In the genomic region with DNA sequence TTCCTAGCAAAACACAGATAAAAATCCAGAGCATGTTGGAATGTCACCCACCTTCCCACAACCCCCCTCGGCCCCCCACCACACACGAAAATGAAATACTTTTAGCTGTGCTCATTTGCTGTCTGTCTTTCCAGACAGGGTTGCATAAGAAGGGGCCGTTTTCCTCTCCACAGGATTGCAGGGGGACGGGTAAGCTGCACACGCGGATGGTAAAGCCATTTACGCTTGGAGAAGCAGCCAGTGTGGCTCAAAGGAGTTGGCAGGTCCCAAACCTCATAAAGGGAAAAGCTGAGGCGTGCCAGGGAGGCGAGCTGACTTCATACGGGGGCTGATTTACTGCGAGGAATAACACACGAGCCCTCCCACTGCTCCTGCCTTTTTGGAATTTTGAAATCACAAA, we compare ENCODE assay signal across 14 cellular contexts. TPM values are rescaled to one million over a fixed set of nuclear protein-coding genes. Genes with fewer than 3 reads are reported as not detected.
DNase-seq lines count a peak whose midpoint lies in the region; ATAC-seq, FAIRE-seq and TF ChIP-seq lines count a peak whose summit lies in the region.
"Had no signal": no experiment of that assay in that cellular context is flagged by ENCODE, and none has a peak within 500 bp of the region (broad histone marks: within the 10 kb centered on the region; RNA-seq: fewer than 3 reads in every experiment).

No MANE protein-coding gene starts in this region.

- H3K9me3 ChIP-seq in esophagus muscularis mucosa = no peaks in the 10 kb centered on the region
- no peaks in the 10 kb centered on the region for H3K9me3 ChIP-seq in CD8-positive, alpha-beta memory T cell (ENCODE audit: low read length)
- H3K9me3 ChIP-seq in CD4-positive, alpha-beta T cell (ENCODE audit: control insufficient read depth, low read length) = no peaks in the 10 kb centered on the region

- H3K4me3 ChIP-seq in esophagus muscularis mucosa = no peak overlapping the region
- no peak overlapping the region for H3K4me3 ChIP-seq in CD8-positive, alpha-beta memory T cell (ENCODE audit: low read length)
- H3K4me3 ChIP-seq: skin epidermis had no signal

- H3K4me1 Mint-ChIP-seq in CD8-positive, alpha-beta memory T cell = no peaks in the 10 kb centered on the region
- H3K4me1 Mint-ChIP-seq in activated CD4-positive, alpha-beta memory T cell treated with anti-CD3 and anti-CD28 coated beads, Interleukin-2, amount 10 ng/mL, durations not matched to agents 7 days and 5 days = no peaks in the 10 kb centered on the region
- no peaks in the 10 kb centered on the region for H3K4me1 Mint-ChIP-seq in CD14-positive monocyte
- no peaks in the 10 kb centered on the region for H3K4me1 Mint-ChIP-seq in CD4-positive, alpha-beta T cell (ENCODE audit: low read depth)
- H3K4me1 Mint-ChIP-seq: activated CD4-positive, alpha-beta T cell treated with anti-CD3 and anti-CD28 coated beads, Interleukin-2, amount 10 ng/mL, durations not matched to agents 7 days and 5 days; H9 had no signal

- FAIRE-seq in HTR-8/SVneo (lab: Jason Lieb, UNC) = peak; percentile 85
- FAIRE-seq: D721Med had no signal

- 45% methylated on average over 8 of the region's 12 CpGs for WGBS in esophagus muscularis mucosa

- H3K4me1 ChIP-seq in esophagus muscularis mucosa = peaks cover 0 to 9% (median under 1%) of the 10 kb centered on the region in 4 donors
- no peaks in the 10 kb centered on the region for H3K4me1 ChIP-seq in CD8-positive, alpha-beta memory T cell (ENCODE audit: insufficient read depth, low read length)

- H3K27ac ChIP-seq in esophagus muscularis mucosa (replicated peaks in 1 of 4) = peak overlapping the region; percentile 18 to 36 (median 26)
- H3K27ac ChIP-seq in CD8-positive, alpha-beta memory T cell (ENCODE audit: low read depth, low read length) = no peak overlapping the region
- no peak overlapping the region for H3K27ac ChIP-seq in CD4-positive, alpha-beta T cell (ENCODE audit: low read depth, low read length)

- no peak for ATAC-seq in CD4-positive, alpha-beta T cell (ENCODE audit: poor library complexity)

- POLR2A ChIA-PET in CD8-positive, alpha-beta memory T cell (lab: Charles Lee) = no interaction called here
- POLR2A ChIA-PET in activated CD4-positive, alpha-beta memory T cell treated with anti-CD3 and anti-CD28 coated beads, Interleukin-2, amount 10 ng/mL, durations not matched to agents 7 days and 5 days (lab: Charles Lee) = no interaction called here
- POLR2A ChIA-PET in CD4-positive, alpha-beta T cell (lab: Charles Lee) = no interaction called here

- H3K27ac Mint-ChIP-seq in CD8-positive, alpha-beta memory T cell = no peak overlapping the region
- no peak overlapping the region for H3K27ac Mint-ChIP-seq in activated CD4-positive, alpha-beta memory T cell treated with anti-CD3 and anti-CD28 coated beads, Interleukin-2, amount 10 ng/mL, durations not matched to agents 7 days and 5 days
- no peak overlapping the region for H3K27ac Mint-ChIP-seq in CD14-positive monocyte
- no peak overlapping the region for H3K27ac Mint-ChIP-seq in CD4-positive, alpha-beta T cell
- H3K27ac Mint-ChIP-seq: activated CD4-positive, alpha-beta T cell treated with anti-CD3 and anti-CD28 coated beads, Interleukin-2, amount 10 ng/mL, durations not matched to agents 7 days and 5 days had no signal

- no peak overlapping the region for H3K4me3 Mint-ChIP-seq in CD8-positive, alpha-beta memory T cell
- H3K4me3 Mint-ChIP-seq in activated CD4-positive, alpha-beta memory T cell treated with anti-CD3 and anti-CD28 coated beads, Interleukin-2, amount 10 ng/mL, durations not matched to agents 7 days and 5 days = no peak overlapping the region
- no peak overlapping the region for H3K4me3 Mint-ChIP-seq in CD14-positive monocyte
- H3K4me3 Mint-ChIP-seq in CD4-positive, alpha-beta T cell = no peak overlapping the region
- H3K4me3 Mint-ChIP-seq: activated CD4-positive, alpha-beta T cell treated with anti-CD3 and anti-CD28 coated beads, Interleukin-2, amount 10 ng/mL, durations not matched to agents 7 days and 5 days; H9 had no signal

- no peaks in the 10 kb centered on the region for H3K36me3 ChIP-seq in esophagus muscularis mucosa
- H3K36me3 ChIP-seq in CD8-positive, alpha-beta memory T cell (ENCODE audit: insufficient read depth, low read length) = no peaks in the 10 kb centered on the region

- no peaks in the 10 kb centered on the region for H3K36me3 Mint-ChIP-seq in CD8-positive, alpha-beta memory T cell
- no peaks in the 10 kb centered on the region for H3K36me3 Mint-ChIP-seq in activated CD4-positive, alpha-beta memory T cell treated with anti-CD3 and anti-CD28 coated beads, Interleukin-2, amount 10 ng/mL, durations not matched to agents 7 days and 5 days (ENCODE audit: low read depth)
- no peaks in the 10 kb centered on the region for H3K36me3 Mint-ChIP-seq in CD14-positive monocyte
- H3K36me3 Mint-ChIP-seq in CD4-positive, alpha-beta T cell (ENCODE audit: low read depth) = no peaks in the 10 kb centered on the region

- CTCF ChIA-PET in CD8-positive, alpha-beta memory T cell (lab: Charles Lee) = no interaction called here
- CTCF ChIA-PET in activated CD4-positive, alpha-beta memory T cell treated with anti-CD3 and anti-CD28 coated beads, Interleukin-2, amount 10 ng/mL, durations not matched to agents 7 days and 5 days (lab: Charles Lee) = interaction anchor here (0.7 to 1.3 kb wide), 2 partner anchors 71 to 173 kb away, joined by 3 to 4 read pairs; no protein-coding TSS in a partner anchor
- CTCF ChIA-PET in CD4-positive, alpha-beta T cell (lab: Charles Lee) = no interaction called here

- peaks cover 14 to 52% of the 10 kb centered on the region in 2 donors for H3K27me3 Mint-ChIP-seq in CD8-positive, alpha-beta memory T cell
- H3K27me3 Mint-ChIP-seq in activated CD4-positive, alpha-beta memory T cell treated with anti-CD3 and anti-CD28 coated beads, Interleukin-2, amount 10 ng/mL, durations not matched to agents 7 days and 5 days = peaks cover 28% of the 10 kb centered on the region
- H3K27me3 Mint-ChIP-seq in CD14-positive monocyte (ENCODE audit: low read depth in 3 of 3) = peaks cover 0 to 5% (median 1%) of the 10 kb centered on the region in 3 donors
- peaks cover 45% of the 10 kb centered on the region for H3K27me3 Mint-ChIP-seq in CD4-positive, alpha-beta T cell

- no peak for TF ChIP-seq EP300 in esophagus muscularis mucosa (IDR thresholded peaks at IDR 0.05)

- TF ChIP-seq CTCF in esophagus muscularis mucosa (IDR thresholded peaks at IDR 0.05) (no peak), CD14-positive monocyte (IDR thresholded peaks at IDR 0.05) (no peak)
- no peak for TF ChIP-seq CTCF in CD4-positive, alpha-beta T cell (IDR thresholded peaks at IDR 0.05)

- TF ChIP-seq POLR2A in esophagus muscularis mucosa (IDR thresholded peaks at IDR 0.05; ENCODE audit: low read depth) = no peak

- peaks cover 0 to 21% (median 0%) of the 10 kb centered on the region in 4 donors for H3K27me3 ChIP-seq in esophagus muscularis mucosa
- no peaks in the 10 kb centered on the region for H3K27me3 ChIP-seq in CD8-positive, alpha-beta memory T cell (ENCODE audit: insufficient read depth, low read length, poor library complexity, severe bottlenecking)
- H3K27me3 ChIP-seq in CD4-positive, alpha-beta T cell (ENCODE audit: control insufficient read depth, insufficient read depth, low read length) = no peaks in the 10 kb centered on the region

- no peaks in the 10 kb centered on the region for H3K9me3 Mint-ChIP-seq in CD8-positive, alpha-beta memory T cell
- no peaks in the 10 kb centered on the region for H3K9me3 Mint-ChIP-seq in activated CD4-positive, alpha-beta memory T cell treated with anti-CD3 and anti-CD28 coated beads, Interleukin-2, amount 10 ng/mL, durations not matched to agents 7 days and 5 days
- H3K9me3 Mint-ChIP-seq in CD14-positive monocyte = peaks cover 0 to 3% (median 0%) of the 10 kb centered on the region in 7 donors
- no peaks in the 10 kb centered on the region for H3K9me3 Mint-ChIP-seq in CD4-positive, alpha-beta T cell
- H3K9me3 Mint-ChIP-seq: activated CD4-positive, alpha-beta T cell treated with anti-CD3 and anti-CD28 coated beads, Interleukin-2, amount 10 ng/mL, durations not matched to agents 7 days and 5 days; H9 had no signal

- intact Hi-C loops in esophagus muscularis mucosa (cut with DNase I) (no loop called here), CD14-positive monocyte (cut with micrococcal nuclease) (no loop called here)
- intact Hi-C loops in CD4-positive, alpha-beta T cell (cut with DNase I, micrococcal nuclease) = no loop called here

- DNase-seq in HTR-8/SVneo (ENCODE audit: insufficient read length, low spot score) (peak; percentile 19), esophagus muscularis mucosa (ENCODE audit: extremely low spot score) (peak; percentile 91), middle frontal gyrus (ENCODE audit: extremely low spot score, low spot score) (peak; percentile 21), superior temporal gyrus (ENCODE audit: extremely low spot score) (peak; percentile 42), CD14-positive monocyte (ENCODE audit: low spot score) (no peak)
- no peak for DNase-seq in CD8-positive, alpha-beta memory T cell
- DNase-seq in activated CD4-positive, alpha-beta memory T cell treated with anti-CD3 and anti-CD28 coated beads, Interleukin-2, amount 10 ng/mL, durations not matched to agents 7 days and 5 days = no peak
- DNase-seq in CD4-positive, alpha-beta T cell = no peak
- DNase-seq: activated CD4-positive, alpha-beta T cell treated with anti-CD3 and anti-CD28 coated beads, Interleukin-2, amount 10 ng/mL, durations not matched to agents 7 days and 5 days; cerebellar nuclear complex; H9; mammary epithelial cell had no signal

RNA-seq across cellular contexts. Expression of a gene that starts 47.4 kb away (rescaled TPM):
- total RNA-seq in esophagus muscularis mucosa = 10 to 100 TPM in 2 of 4 donors, 1 to 10 TPM in 2; 3.3 to 15.8 (median 8.6) TPM
- not detected for total RNA-seq in CD8-positive, alpha-beta memory T cell
- polyA plus RNA-seq in CD8-positive, alpha-beta memory T cell = not detected
- total RNA-seq in activated CD4-positive, alpha-beta memory T cell treated with anti-CD3 and anti-CD28 coated beads, Interleukin-2, amount 10 ng/mL, durations not matched to agents 7 days and 5 days = under 1 TPM; 0.20 to 0.73 TPM
- polyA plus RNA-seq in CD14-positive monocyte = under 1 TPM in 1 of 2 donors, not detected in 1; 0.01 TPM
- under 1 TPM; 0.08 to 0.20 TPM for total RNA-seq in CD4-positive, alpha-beta T cell

Comparison
In these comparisons a context has a peak if more than half of its experiments do, and no peak if none do; other contexts are left out.
1. DNase-seq: peak in HTR-8/SVneo (single experiment), esophagus muscularis mucosa (single experiment), middle frontal gyrus (single experiment) and superior temporal gyrus (single experiment); none in CD8-positive, alpha-beta memory T cell (0 of 5), activated CD4-positive, alpha-beta memory T cell treated with anti-CD3 and anti-CD28 coated beads, Interleukin-2, amount 10 ng/mL, durations not matched to agents 7 days and 5 days (single experiment), CD14-positive monocyte (single experiment) and CD4-positive, alpha-beta T cell (0 of 10).
2. H3K27ac ChIP-seq: peak in esophagus muscularis mucosa (4 of 4); none in CD8-positive, alpha-beta memory T cell (single experiment) and CD4-positive, alpha-beta T cell (single experiment).